1 cellular context compared by ENCODE assay signal in the genomic region with DNA sequence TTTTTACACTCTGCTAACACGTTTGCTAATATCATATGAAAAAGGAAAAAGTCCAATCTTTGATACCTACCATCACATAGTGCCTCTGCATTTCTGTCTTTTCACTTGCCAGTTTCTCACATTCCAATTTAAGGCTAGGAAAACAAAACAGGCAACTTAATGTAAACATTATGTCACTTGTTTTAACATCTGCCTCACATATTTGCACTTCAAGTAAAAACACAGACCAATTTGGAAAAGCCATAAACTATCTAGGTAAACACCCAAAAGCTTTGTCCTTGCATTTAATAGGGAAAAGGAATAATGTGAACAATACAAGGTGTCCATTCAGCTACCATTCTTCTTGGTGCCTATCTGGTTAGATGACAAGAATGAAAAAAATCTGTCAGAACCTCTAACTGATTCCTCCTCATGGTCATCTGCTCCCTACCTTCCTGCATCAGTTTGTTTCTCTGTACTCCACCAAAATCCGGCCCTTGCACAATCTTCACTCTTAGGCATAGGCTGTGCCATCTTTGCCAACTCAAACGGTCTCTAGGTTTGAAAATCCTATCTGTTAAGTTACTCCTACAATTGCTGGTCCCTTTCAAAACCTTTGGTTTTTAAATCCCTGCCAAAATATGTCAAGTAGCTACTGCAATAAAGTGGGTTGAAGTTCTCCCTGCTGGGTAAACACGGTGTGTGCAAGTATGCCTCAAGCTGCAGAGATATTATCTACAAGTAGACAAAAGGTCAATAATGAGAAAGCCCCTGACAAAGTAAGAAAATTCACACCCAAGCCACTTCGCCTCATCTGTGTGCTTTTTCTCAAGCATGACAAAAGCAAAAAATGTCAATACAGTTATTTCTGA.
TF ChIP-seq lines count a peak whose summit lies in the region.

No MANE protein-coding gene starts in this region.

TF ChIP-seq in HepG2, 621 proteins besides CTCF, POLR2A, EP300 and RAD21 (continued from another document and continues in another):
- TF ChIP-seq, protein P1, sequence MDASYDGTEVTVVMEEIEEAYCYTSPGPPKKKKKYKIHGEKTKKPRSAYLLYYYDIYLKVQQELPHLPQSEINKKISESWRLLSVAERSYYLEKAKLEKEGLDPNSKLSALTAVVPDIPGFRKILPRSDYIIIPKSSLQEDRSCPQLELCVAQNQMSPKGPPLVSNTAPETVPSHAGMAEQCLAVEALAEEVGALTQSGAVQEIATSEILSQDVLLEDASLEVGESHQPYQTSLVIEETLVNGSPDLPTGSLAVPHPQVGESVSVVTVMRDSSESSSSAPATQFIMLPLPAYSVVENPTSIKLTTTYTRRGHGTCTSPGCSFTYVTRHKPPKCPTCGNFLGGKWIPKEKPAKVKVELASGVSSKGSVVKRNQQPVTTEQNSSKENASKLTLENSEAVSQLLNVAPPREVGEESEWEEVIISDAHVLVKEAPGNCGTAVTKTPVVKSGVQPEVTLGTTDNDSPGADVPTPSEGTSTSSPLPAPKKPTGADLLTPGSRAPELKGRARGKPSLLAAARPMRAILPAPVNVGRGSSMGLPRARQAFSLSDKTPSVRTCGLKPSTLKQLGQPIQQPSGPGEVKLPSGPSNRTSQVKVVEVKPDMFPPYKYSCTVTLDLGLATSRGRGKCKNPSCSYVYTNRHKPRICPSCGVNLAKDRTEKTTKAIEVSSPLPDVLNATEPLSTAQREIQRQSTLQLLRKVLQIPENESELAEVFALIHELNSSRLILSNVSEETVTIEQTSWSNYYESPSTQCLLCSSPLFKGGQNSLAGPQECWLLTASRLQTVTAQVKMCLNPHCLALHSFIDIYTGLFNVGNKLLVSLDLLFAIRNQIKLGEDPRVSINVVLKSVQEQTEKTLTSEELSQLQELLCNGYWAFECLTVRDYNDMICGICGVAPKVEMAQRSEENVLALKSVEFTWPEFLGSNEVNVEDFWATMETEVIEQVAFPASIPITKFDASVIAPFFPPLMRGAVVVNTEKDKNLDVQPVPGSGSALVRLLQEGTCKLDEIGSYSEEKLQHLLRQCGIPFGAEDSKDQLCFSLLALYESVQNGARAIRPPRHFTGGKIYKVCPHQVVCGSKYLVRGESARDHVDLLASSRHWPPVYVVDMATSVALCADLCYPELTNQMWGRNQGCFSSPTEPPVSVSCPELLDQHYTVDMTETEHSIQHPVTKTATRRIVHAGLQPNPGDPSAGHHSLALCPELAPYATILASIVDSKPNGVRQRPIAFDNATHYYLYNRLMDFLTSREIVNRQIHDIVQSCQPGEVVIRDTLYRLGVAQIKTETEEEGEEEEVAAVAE (CRISPR knock-in tag; IDR thresholded peaks at IDR 0.05; ENCODE audit: borderline replicate concordance): no peak
- 0 out of 2 replicates have a peak, but pooled peaks have one; percentile 4 for TF ChIP-seq ZNF749 (CRISPR knock-in tag; IDR thresholded peaks at IDR 0.05; ENCODE audit: borderline replicate concordance)
- no peak for TF ChIP-seq HOXA3 (CRISPR knock-in tag; IDR thresholded peaks at IDR 0.05)
- 0 out of 2 replicates have a peak, but pooled peaks have one; percentile 3 for TF ChIP-seq ZNF780A (CRISPR knock-in tag; IDR thresholded peaks at IDR 0.05)
- no peak; the same call in 1 of the 2 replicates for TF ChIP-seq STAG1 (CRISPR knock-in tag; IDR thresholded peaks at IDR 0.05)
- TF ChIP-seq, protein P2, sequence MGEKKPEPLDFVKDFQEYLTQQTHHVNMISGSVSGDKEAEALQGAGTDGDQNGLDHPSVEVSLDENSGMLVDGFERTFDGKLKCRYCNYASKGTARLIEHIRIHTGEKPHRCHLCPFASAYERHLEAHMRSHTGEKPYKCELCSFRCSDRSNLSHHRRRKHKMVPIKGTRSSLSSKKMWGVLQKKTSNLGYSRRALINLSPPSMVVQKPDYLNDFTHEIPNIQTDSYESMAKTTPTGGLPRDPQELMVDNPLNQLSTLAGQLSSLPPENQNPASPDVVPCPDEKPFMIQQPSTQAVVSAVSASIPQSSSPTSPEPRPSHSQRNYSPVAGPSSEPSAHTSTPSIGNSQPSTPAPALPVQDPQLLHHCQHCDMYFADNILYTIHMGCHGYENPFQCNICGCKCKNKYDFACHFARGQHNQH (CRISPR knock-in tag; IDR thresholded peaks at IDR 0.05): no peak
- no peak for TF ChIP-seq POLR2G (IDR thresholded peaks at IDR 0.05; ENCODE audit: low read depth, low read length)
- TF ChIP-seq DR1 (CRISPR knock-in tag; IDR thresholded peaks at IDR 0.05): no peak
- TF ChIP-seq ARNTL (CRISPR knock-in tag; IDR thresholded peaks at IDR 0.05): no peak
- TF ChIP-seq ZNF329 (CRISPR knock-in tag; IDR thresholded peaks at IDR 0.05; ENCODE audit: low read depth): no peak
- no peak; the same call in 1 of the 2 replicates for TF ChIP-seq ZNF12 (CRISPR knock-in tag; IDR thresholded peaks at IDR 0.05)
- TF ChIP-seq SMAD3 (CRISPR knock-in tag; IDR thresholded peaks at IDR 0.05): 0 out of 2 replicates have a peak, but pooled peaks have one; percentile 16
- TF ChIP-seq ZNF17 (CRISPR knock-in tag; IDR thresholded peaks at IDR 0.05): no peak
- no peak for TF ChIP-seq ZNF670 (CRISPR knock-in tag; IDR thresholded peaks at IDR 0.05; ENCODE audit: borderline replicate concordance)
- no peak for TF ChIP-seq FLYWCH1 (CRISPR knock-in tag; IDR thresholded peaks at IDR 0.05)
- no peak for TF ChIP-seq FOXK1 (CRISPR knock-in tag; IDR thresholded peaks at IDR 0.05; ENCODE audit: borderline replicate concordance, low read depth)
- TF ChIP-seq NFATC3 (CRISPR knock-in tag; IDR thresholded peaks at IDR 0.05): no peak
- peak; percentile 44; the same call in 1 of the 2 replicates for TF ChIP-seq PPARG (CRISPR knock-in tag; conservative IDR thresholded peaks at IDR 0.05)
- no peak for TF ChIP-seq SNAI1 (CRISPR knock-in tag; IDR thresholded peaks at IDR 0.05; ENCODE audit: borderline replicate concordance)
- TF ChIP-seq, protein P3, sequence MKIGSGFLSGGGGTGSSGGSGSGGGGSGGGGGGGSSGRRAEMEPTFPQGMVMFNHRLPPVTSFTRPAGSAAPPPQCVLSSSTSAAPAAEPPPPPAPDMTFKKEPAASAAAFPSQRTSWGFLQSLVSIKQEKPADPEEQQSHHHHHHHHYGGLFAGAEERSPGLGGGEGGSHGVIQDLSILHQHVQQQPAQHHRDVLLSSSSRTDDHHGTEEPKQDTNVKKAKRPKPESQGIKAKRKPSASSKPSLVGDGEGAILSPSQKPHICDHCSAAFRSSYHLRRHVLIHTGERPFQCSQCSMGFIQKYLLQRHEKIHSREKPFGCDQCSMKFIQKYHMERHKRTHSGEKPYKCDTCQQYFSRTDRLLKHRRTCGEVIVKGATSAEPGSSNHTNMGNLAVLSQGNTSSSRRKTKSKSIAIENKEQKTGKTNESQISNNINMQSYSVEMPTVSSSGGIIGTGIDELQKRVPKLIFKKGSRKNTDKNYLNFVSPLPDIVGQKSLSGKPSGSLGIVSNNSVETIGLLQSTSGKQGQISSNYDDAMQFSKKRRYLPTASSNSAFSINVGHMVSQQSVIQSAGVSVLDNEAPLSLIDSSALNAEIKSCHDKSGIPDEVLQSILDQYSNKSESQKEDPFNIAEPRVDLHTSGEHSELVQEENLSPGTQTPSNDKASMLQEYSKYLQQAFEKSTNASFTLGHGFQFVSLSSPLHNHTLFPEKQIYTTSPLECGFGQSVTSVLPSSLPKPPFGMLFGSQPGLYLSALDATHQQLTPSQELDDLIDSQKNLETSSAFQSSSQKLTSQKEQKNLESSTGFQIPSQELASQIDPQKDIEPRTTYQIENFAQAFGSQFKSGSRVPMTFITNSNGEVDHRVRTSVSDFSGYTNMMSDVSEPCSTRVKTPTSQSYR (CRISPR knock-in tag; IDR thresholded peaks at IDR 0.05; ENCODE audit: borderline replicate concordance): no peak
- TF ChIP-seq, protein P4, sequence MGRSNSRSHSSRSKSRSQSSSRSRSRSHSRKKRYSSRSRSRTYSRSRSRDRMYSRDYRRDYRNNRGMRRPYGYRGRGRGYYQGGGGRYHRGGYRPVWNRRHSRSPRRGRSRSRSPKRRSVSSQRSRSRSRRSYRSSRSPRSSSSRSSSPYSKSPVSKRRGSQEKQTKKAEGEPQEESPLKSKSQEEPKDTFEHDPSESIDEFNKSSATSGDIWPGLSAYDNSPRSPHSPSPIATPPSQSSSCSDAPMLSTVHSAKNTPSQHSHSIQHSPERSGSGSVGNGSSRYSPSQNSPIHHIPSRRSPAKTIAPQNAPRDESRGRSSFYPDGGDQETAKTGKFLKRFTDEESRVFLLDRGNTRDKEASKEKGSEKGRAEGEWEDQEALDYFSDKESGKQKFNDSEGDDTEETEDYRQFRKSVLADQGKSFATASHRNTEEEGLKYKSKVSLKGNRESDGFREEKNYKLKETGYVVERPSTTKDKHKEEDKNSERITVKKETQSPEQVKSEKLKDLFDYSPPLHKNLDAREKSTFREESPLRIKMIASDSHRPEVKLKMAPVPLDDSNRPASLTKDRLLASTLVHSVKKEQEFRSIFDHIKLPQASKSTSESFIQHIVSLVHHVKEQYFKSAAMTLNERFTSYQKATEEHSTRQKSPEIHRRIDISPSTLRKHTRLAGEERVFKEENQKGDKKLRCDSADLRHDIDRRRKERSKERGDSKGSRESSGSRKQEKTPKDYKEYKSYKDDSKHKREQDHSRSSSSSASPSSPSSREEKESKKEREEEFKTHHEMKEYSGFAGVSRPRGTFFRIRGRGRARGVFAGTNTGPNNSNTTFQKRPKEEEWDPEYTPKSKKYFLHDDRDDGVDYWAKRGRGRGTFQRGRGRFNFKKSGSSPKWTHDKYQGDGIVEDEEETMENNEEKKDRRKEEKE (IDR thresholded peaks at IDR 0.05): no peak
- no peak for TF ChIP-seq SOX13 (IDR thresholded peaks at IDR 0.05)
- peak in 1 of 2 experiments; percentile 81; a peak in 2 of 4 replicates for TF ChIP-seq SOX13 (CRISPR knock-in tag; conservative IDR thresholded peaks at IDR 0.05 in 1 of 2, IDR thresholded peaks at IDR 0.05 in 1 of 2)
- TF ChIP-seq, protein P5, sequence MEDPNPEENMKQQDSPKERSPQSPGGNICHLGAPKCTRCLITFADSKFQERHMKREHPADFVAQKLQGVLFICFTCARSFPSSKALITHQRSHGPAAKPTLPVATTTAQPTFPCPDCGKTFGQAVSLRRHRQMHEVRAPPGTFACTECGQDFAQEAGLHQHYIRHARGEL (CRISPR knock-in tag; IDR thresholded peaks at IDR 0.05): no peak
- TF ChIP-seq, protein P6, sequence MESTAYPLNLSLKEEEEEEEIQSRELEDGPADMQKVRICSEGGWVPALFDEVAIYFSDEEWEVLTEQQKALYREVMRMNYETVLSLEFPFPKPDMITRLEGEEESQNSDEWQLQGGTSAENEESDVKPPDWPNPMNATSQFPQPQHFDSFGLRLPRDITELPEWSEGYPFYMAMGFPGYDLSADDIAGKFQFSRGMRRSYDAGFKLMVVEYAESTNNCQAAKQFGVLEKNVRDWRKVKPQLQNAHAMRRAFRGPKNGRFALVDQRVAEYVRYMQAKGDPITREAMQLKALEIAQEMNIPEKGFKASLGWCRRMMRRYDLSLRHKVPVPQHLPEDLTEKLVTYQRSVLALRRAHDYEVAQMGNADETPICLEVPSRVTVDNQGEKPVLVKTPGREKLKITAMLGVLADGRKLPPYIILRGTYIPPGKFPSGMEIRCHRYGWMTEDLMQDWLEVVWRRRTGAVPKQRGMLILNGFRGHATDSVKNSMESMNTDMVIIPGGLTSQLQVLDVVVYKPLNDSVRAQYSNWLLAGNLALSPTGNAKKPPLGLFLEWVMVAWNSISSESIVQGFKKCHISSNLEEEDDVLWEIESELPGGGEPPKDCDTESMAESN (CRISPR knock-in tag; conservative IDR thresholded peaks at IDR 0.05): no peak
- no peak for TF ChIP-seq KDM4B (CRISPR knock-in tag; IDR thresholded peaks at IDR 0.05)
- no peak; the same call in 1 of the 2 replicates for TF ChIP-seq CREM (IDR thresholded peaks at IDR 0.05)
- no peak for TF ChIP-seq CREM (CRISPR knock-in tag; IDR thresholded peaks at IDR 0.05)
- TF ChIP-seq, protein P7, sequence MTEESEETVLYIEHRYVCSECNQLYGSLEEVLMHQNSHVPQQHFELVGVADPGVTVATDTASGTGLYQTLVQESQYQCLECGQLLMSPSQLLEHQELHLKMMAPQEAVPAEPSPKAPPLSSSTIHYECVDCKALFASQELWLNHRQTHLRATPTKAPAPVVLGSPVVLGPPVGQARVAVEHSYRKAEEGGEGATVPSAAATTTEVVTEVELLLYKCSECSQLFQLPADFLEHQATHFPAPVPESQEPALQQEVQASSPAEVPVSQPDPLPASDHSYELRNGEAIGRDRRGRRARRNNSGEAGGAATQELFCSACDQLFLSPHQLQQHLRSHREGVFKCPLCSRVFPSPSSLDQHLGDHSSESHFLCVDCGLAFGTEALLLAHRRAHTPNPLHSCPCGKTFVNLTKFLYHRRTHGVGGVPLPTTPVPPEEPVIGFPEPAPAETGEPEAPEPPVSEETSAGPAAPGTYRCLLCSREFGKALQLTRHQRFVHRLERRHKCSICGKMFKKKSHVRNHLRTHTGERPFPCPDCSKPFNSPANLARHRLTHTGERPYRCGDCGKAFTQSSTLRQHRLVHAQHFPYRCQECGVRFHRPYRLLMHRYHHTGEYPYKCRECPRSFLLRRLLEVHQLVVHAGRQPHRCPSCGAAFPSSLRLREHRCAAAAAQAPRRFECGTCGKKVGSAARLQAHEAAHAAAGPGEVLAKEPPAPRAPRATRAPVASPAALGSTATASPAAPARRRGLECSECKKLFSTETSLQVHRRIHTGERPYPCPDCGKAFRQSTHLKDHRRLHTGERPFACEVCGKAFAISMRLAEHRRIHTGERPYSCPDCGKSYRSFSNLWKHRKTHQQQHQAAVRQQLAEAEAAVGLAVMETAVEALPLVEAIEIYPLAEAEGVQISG (CRISPR knock-in tag; IDR thresholded peaks at IDR 0.05): no peak
- no peak for TF ChIP-seq ZNF337 (CRISPR knock-in tag; IDR thresholded peaks at IDR 0.05; ENCODE audit: borderline replicate concordance, low read depth)
- no peak for TF ChIP-seq RORA (CRISPR knock-in tag; IDR thresholded peaks at IDR 0.05)
- no peak for TF ChIP-seq ZSCAN30 (CRISPR knock-in tag; IDR thresholded peaks at IDR 0.05)
- no peak for TF ChIP-seq ZMYM3 (CRISPR knock-in tag; IDR thresholded peaks at IDR 0.05)
- TF ChIP-seq, protein P8, sequence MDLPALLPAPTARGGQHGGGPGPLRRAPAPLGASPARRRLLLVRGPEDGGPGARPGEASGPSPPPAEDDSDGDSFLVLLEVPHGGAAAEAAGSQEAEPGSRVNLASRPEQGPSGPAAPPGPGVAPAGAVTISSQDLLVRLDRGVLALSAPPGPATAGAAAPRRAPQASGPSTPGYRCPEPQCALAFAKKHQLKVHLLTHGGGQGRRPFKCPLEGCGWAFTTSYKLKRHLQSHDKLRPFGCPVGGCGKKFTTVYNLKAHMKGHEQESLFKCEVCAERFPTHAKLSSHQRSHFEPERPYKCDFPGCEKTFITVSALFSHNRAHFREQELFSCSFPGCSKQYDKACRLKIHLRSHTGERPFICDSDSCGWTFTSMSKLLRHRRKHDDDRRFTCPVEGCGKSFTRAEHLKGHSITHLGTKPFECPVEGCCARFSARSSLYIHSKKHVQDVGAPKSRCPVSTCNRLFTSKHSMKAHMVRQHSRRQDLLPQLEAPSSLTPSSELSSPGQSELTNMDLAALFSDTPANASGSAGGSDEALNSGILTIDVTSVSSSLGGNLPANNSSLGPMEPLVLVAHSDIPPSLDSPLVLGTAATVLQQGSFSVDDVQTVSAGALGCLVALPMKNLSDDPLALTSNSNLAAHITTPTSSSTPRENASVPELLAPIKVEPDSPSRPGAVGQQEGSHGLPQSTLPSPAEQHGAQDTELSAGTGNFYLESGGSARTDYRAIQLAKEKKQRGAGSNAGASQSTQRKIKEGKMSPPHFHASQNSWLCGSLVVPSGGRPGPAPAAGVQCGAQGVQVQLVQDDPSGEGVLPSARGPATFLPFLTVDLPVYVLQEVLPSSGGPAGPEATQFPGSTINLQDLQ (CRISPR knock-in tag; IDR thresholded peaks at IDR 0.05): no peak
